Comparison of ENCODE assay signal across 8 cellular contexts in genomic region chr3:4290272-4290893, GRCh38. TPM values are rescaled to one million over a fixed set of nuclear protein-coding genes. Genes with fewer than 3 reads are reported as not detected.
A peak's percentile ranks its signal among the peaks of the same experiment; 100 is the strongest.
DNase-seq lines count a peak whose midpoint lies in the region; ATAC-seq, FAIRE-seq and TF ChIP-seq lines count a peak whose summit lies in the region.

No MANE protein-coding gene starts in this region.

- H3K9me1 ChIP-seq in keratinocyte (ENCODE audit: control insufficient read depth, extremely low read depth, insufficient read depth, low read length): no peaks in the 10 kb centered on the region

- H3K27me3 Mint-ChIP-seq in CD8-positive, alpha-beta T cell (ENCODE audit: low read depth): no peaks in the 10 kb centered on the region

- no peaks in the 10 kb centered on the region for H3K9me3 ChIP-seq in CD8-positive, alpha-beta T cell (ENCODE audit: low read length)
- H3K9me3 ChIP-seq in keratinocyte (ENCODE audit: control insufficient read depth, low read depth, low read length) (no peaks in the 10 kb centered on the region), testis (no peaks in the 10 kb centered on the region)

- no peak overlapping the region for H2AFZ ChIP-seq in keratinocyte (ENCODE audit: control insufficient read depth, low read length)

- POLR2A ChIA-PET in CD8-positive, alpha-beta T cell (lab: Charles Lee): no interaction called here

- FAIRE-seq in keratinocyte (lab: Jason Lieb, UNC): peak; percentile 90

- H3K4me2 ChIP-seq in keratinocyte (ENCODE audit: control insufficient read depth, extremely low read depth, insufficient read depth, low read depth, low read length): no peak overlapping the region

- dilution Hi-C loops in keratinocyte (cut with MboI; ENCODE audit: extremely low pct_ligation_motif_present, low sequenced_read_pairs): loop anchor here (25.0 kb wide), 1 partner anchor 1078 kb away; no protein-coding TSS in a partner anchor

- peaks cover 11% of the 10 kb centered on the region for H3K4me1 ChIP-seq in CD8-positive, alpha-beta T cell (ENCODE audit: insufficient read depth, low read length)
- no peaks in the 10 kb centered on the region for H3K4me1 ChIP-seq in keratinocyte (ENCODE audit: control insufficient read depth, extremely low read depth, insufficient read depth, low read length)
- peaks cover 6% of the 10 kb centered on the region for H3K4me1 ChIP-seq in testis

- DNase-seq in CD8-positive, alpha-beta T cell: peak in 3 of 7 experiments; percentile 8 to 39 (median 27)
- DNase-seq in NCI-H774 (lab: John Stamatoyannopoulos, UW): peak; percentile 19
- peak; percentile 69 for DNase-seq in astrocyte of the hippocampus (ENCODE audit: low read depth, low spot score)
- no peak for DNase-seq in keratinocyte (ENCODE audit: low read depth, low spot score)
- peak; percentile 76 for DNase-seq in testis
- DNase-seq in NCI-H128 (lab: John Stamatoyannopoulos, UW; ENCODE audit: unreplicated experiment): no peak

- TF ChIP-seq POLR2A in GM18505 (IDR thresholded peaks at IDR 0.05; ENCODE audit: borderline replicate concordance, extremely low read depth, insufficient read depth, insufficient read length) (no peak), testis (IDR thresholded peaks at IDR 0.05) (no peak)

- no peak overlapping the region for H3K4me3 Mint-ChIP-seq in CD8-positive, alpha-beta T cell

- no peaks in the 10 kb centered on the region for H3K27me3 ChIP-seq in CD8-positive, alpha-beta T cell (ENCODE audit: insufficient read depth, low read length)
- H3K27me3 ChIP-seq in keratinocyte (ENCODE audit: control insufficient read depth, extremely low read depth, insufficient read depth, low read length) (no peaks in the 10 kb centered on the region), testis (no peaks in the 10 kb centered on the region)

- peak; percentile 97 for TF ChIP-seq CTCF in CD8-positive, alpha-beta T cell (IDR thresholded peaks at IDR 0.05)
- TF ChIP-seq CTCF in keratinocyte (optimal IDR thresholded peaks at IDR 0.05 in 1 of 3, IDR thresholded peaks at IDR 0.05 in 1 of 3, conservative IDR thresholded peaks at IDR 0.05 in 1 of 3; ENCODE audit: extremely low read depth in 1 of 3, insufficient read depth in 2 of 3, low read length in 3 of 3): peak; percentile 66 to 86 (median 78)
- peak; percentile 93 to 94 (median 94) for TF ChIP-seq CTCF in testis (IDR thresholded peaks at IDR 0.05)

- no peak overlapping the region for H3K4me3 ChIP-seq in CD8-positive, alpha-beta T cell (ENCODE audit: low read depth, low read length)
- H3K4me3 ChIP-seq in keratinocyte (ENCODE audit: control insufficient read depth in 2 of 3, extremely low read depth in 1 of 3, insufficient read depth in 2 of 3, low read depth in 1 of 3, low read length in 3 of 3) (no peak overlapping the region), testis (no peak overlapping the region)

- no peak overlapping the region for H3K27ac Mint-ChIP-seq in CD8-positive, alpha-beta T cell

- ATAC-seq in CD8-positive, alpha-beta T cell: peak; percentile 81
- peak; percentile 75 for ATAC-seq in GM18505 (IDR thresholded peaks at IDR 0.05; ENCODE audit: unreplicated experiment)
- ATAC-seq in HG02973 (IDR thresholded peaks at IDR 0.05; ENCODE audit: unreplicated experiment): peak; percentile 72

- 16 to 29% methylated on average over 5 of the region's 5 CpGs for WGBS in testis, 2 donors

- intact Hi-C loops in CD8-positive, alpha-beta T cell (cut with DNase I, micrococcal nuclease): loop anchor here (1.0 to 2.0 kb wide), 3 partner anchors 342 to 1090 kb away; no protein-coding TSS in a partner anchor
- intact Hi-C loops in testis (cut with DNase I; ENCODE audit: low total_unique reads): no loop called here

- no peaks in the 10 kb centered on the region for H3K9me3 Mint-ChIP-seq in CD8-positive, alpha-beta T cell

- no peaks in the 10 kb centered on the region for H3K36me3 Mint-ChIP-seq in CD8-positive, alpha-beta T cell

- H3K9ac ChIP-seq in keratinocyte (ENCODE audit: control insufficient read depth, extremely low read depth, insufficient read depth, low read length): no peak overlapping the region

- H4K20me1 ChIP-seq in keratinocyte (ENCODE audit: control insufficient read depth, extremely low read depth, insufficient read depth, low read length): no peaks in the 10 kb centered on the region

- H3K79me2 ChIP-seq in keratinocyte (ENCODE audit: control insufficient read depth, insufficient read depth, low read length): no peaks in the 10 kb centered on the region

- H3K36me3 ChIP-seq in CD8-positive, alpha-beta T cell (ENCODE audit: insufficient read depth, low read length): no peaks in the 10 kb centered on the region
- H3K36me3 ChIP-seq in keratinocyte (ENCODE audit: control insufficient read depth in 2 of 2, extremely low read depth in 1 of 2, insufficient read depth in 2 of 2, low read length in 2 of 2) (no peaks in the 10 kb centered on the region), testis (ENCODE audit: low read depth, missing control alignments) (no peaks in the 10 kb centered on the region)

- H3K4me1 Mint-ChIP-seq in CD8-positive, alpha-beta T cell (ENCODE audit: low read depth): peaks cover 17% of the 10 kb centered on the region

- CTCF ChIA-PET in CD8-positive, alpha-beta T cell (lab: Charles Lee): interaction anchor here (0.6 to 1.3 kb wide), 11 partner anchors 9 to 1101 kb away, joined by 3 to 14 read pairs (median 4); no protein-coding TSS in a partner anchor

- H3K27ac ChIP-seq in CD8-positive, alpha-beta T cell (ENCODE audit: low read depth, low read length): no peak overlapping the region
- H3K27ac ChIP-seq in keratinocyte (ENCODE audit: control insufficient read depth, insufficient read depth, low read length): no peak overlapping the region
- H3K27ac ChIP-seq in testis: no peak overlapping the region

RNA-seq across cellular contexts. Expression of gene SETMAR, which starts 12.8 kb away (rescaled TPM):
- 1 to 10 TPM; 8.4 to 9.8 TPM for total RNA-seq in CD8-positive, alpha-beta T cell
- polyA plus RNA-seq in keratinocyte (11.7 to 12.7 TPM (median 11.8 TPM) in 3 replicates), testis (ENCODE audit: insufficient read depth, low read depth, low replicate concordance) (19.3 TPM)
- 4.7 TPM for polyA plus RNA-seq in keratinocyte (2011; ENCODE audit: low read depth)
- polyA plus RNA-seq in keratinocyte (2011; cell fraction: cytosol; rRNA removed): 6.9 and 10.9 TPM in 2 replicates
- 13.1 and 13.7 TPM in 2 replicates for polyA plus RNA-seq in keratinocyte (2011; cell fraction: nucleus; rRNA removed)
- 7.1 and 9.2 TPM in 2 replicates for polyA plus RNA-seq in keratinocyte (2012; ENCODE audit: low replicate concordance)
- polyA minus RNA-seq in keratinocyte: 5.8 to 12.1 TPM (median 5.9 TPM) in 3 replicates
- 4.8 TPM for polyA minus RNA-seq in keratinocyte (2011; cell fraction: cytosol; rRNA and poly(A)+ RNA removed)
- 3.3 and 6.9 TPM in 2 replicates for polyA minus RNA-seq in keratinocyte (2011; cell fraction: nucleus; rRNA and poly(A)+ RNA removed)
- 10 to 100 TPM; 31.0 to 36.9 TPM for total RNA-seq in testis

Comparison
In these comparisons a context has a peak if more than half of its experiments do, and no peak if none do; other contexts are left out.
1. DNase-seq: peak in NCI-H774 (single experiment), astrocyte of the hippocampus (single experiment) and testis (single experiment); none in keratinocyte (single experiment) and NCI-H128 (single experiment).
2. Peak in every context shown above with its lines, with median percentiles within 50 percentile points of each other: ATAC-seq and CTCF ChIP-seq.